8 cellular contexts compared by ENCODE assay signal in genomic region chr9:112074250-112075008, GRCh38.
DNase-seq lines count a peak whose midpoint lies in the region; ATAC-seq and TF ChIP-seq lines count a peak whose summit lies in the region.

No MANE protein-coding gene starts in this region.

- no peak overlapping the region for H4K8ac ChIP-seq in neuronal stem cell (ENCODE audit: low read depth, low read length)

- H2BK12ac ChIP-seq in neuronal stem cell (ENCODE audit: low read length), result no peak overlapping the region

- no peak overlapping the region for H3K9ac ChIP-seq in neuronal stem cell (ENCODE audit: low read depth, low read length, poor library complexity)
- H3K9ac ChIP-seq in subcutaneous abdominal adipose tissue (ENCODE audit: low read length in 5 of 5), result peak overlapping the region in 4 of 5 donors; percentile 14 to 52 (median 32)

- no peak overlapping the region for H2BK5ac ChIP-seq in neuronal stem cell (ENCODE audit: low read length)

- H3K27ac ChIP-seq in neuronal stem cell (replicated peaks; ENCODE audit: low read length) (no peak overlapping the region), subcutaneous abdominal adipose tissue (ENCODE audit: low read depth, low read length) (peak overlapping the region; percentile 1)

- ATAC-seq in HG03354 (IDR thresholded peaks at IDR 0.05; ENCODE audit: poor library complexity, severe bottlenecking, unreplicated experiment), result peak; percentile 51
- no peak for ATAC-seq in GM18873 (IDR thresholded peaks at IDR 0.05; ENCODE audit: low FRiP score, unreplicated experiment)

- no peak overlapping the region for H2AFZ ChIP-seq in neuronal stem cell (ENCODE audit: low read length)

- WGBS in neuronal stem cell (ENCODE audit: extremely low coverage in 2 of 2, insufficient read length in 2 of 2, insufficient replicate concordance in 1 of 2), 2 donors, result no CpG with 5 or more reads among the region's 11 CpGs

- peak; percentile 77 for DNase-seq in G401 (ENCODE audit: low spot score)
- DNase-seq in OCI-M1 (lab: John Stamatoyannopoulos, UW), result peak; percentile 89
- DNase-seq in activated T-cell treated with anti-CD3 and anti-CD28 coated beads, Interleukin-2, amount 50 U/mL, for 48 hours, result peak; percentile 74
- peak; percentile 96 for DNase-seq in fibroblast of mammary gland (ENCODE audit: low read depth)
- peak; percentile 63 for DNase-seq in neuronal stem cell (ENCODE audit: low spot score)

- H3K27me3 ChIP-seq in neuronal stem cell (ENCODE audit: control insufficient read depth in 3 of 3, insufficient read depth in 3 of 3, low read depth in 1 of 3, low read length in 3 of 3) (no peaks in the 10 kb centered on the region), subcutaneous abdominal adipose tissue (ENCODE audit: control insufficient read depth in 5 of 5, insufficient read depth in 4 of 5, low read length in 5 of 5) (no peaks in the 10 kb centered on the region)

- no peak overlapping the region for H3K4me2 ChIP-seq in neuronal stem cell (ENCODE audit: insufficient read depth, low read length, poor library complexity, severe bottlenecking)

- H4K91ac ChIP-seq in neuronal stem cell (ENCODE audit: low read depth, low read length, poor library complexity), result no peak overlapping the region

- no peak overlapping the region for H3K4ac ChIP-seq in neuronal stem cell (ENCODE audit: low read length)

- in situ Hi-C loops in G401 (cut with HindIII; ENCODE audit: low sequenced_read_pairs), result no loop called here

- H2AK5ac ChIP-seq in neuronal stem cell (ENCODE audit: low read depth, low read length), result no peak overlapping the region

- no peak overlapping the region for H2BK15ac ChIP-seq in neuronal stem cell (ENCODE audit: low read length)

- H3K36me3 ChIP-seq in neuronal stem cell (replicated peaks in 1 of 2; ENCODE audit: control insufficient read depth in 2 of 2, insufficient read depth in 2 of 2, low read length in 2 of 2) (no peaks in the 10 kb centered on the region), subcutaneous abdominal adipose tissue (ENCODE audit: control insufficient read depth in 5 of 5, insufficient read depth in 5 of 5, low read length in 5 of 5) (no peaks in the 10 kb centered on the region)

- H2BK120ac ChIP-seq in neuronal stem cell (ENCODE audit: low read depth, low read length), result no peak overlapping the region

- peak; percentile 99 for TF ChIP-seq CTCF in fibroblast of mammary gland (conservative IDR thresholded peaks at IDR 0.05; ENCODE audit: control insufficient read depth, insufficient read depth, low read depth, low read length)

- H3K9me3 ChIP-seq in neuronal stem cell (replicated peaks in 1 of 2; ENCODE audit: control insufficient read depth in 2 of 2, insufficient read depth in 1 of 2, low read depth in 1 of 2, low read length in 2 of 2) (no peaks in the 10 kb centered on the region), subcutaneous abdominal adipose tissue (ENCODE audit: control insufficient read depth in 5 of 5, low read length in 5 of 5) (no peaks in the 10 kb centered on the region)

- no peak overlapping the region for H3K23ac ChIP-seq in neuronal stem cell (ENCODE audit: low read depth, low read length, poor library complexity)

- no peak overlapping the region for H3K14ac ChIP-seq in neuronal stem cell (ENCODE audit: low read length)

- H3K79me1 ChIP-seq in neuronal stem cell (ENCODE audit: low read depth, low read length), result no peaks in the 10 kb centered on the region

- peak overlapping the region; percentile 35 for H3K18ac ChIP-seq in neuronal stem cell (ENCODE audit: low read length)

- no peaks in the 10 kb centered on the region for H3K4me1 ChIP-seq in neuronal stem cell (ENCODE audit: control insufficient read depth in 2 of 2, insufficient read depth in 1 of 2, low read depth in 1 of 2, low read length in 2 of 2)
- H3K4me1 ChIP-seq in subcutaneous abdominal adipose tissue (ENCODE audit: control insufficient read depth in 5 of 5, insufficient read depth in 5 of 5, low read length in 5 of 5), result peaks cover 0 to 33% (median 14%) of the 10 kb centered on the region in 5 donors

- no peak overlapping the region for H3K4me3 ChIP-seq in fibroblast of mammary gland (ENCODE audit: control insufficient read depth, low read depth, low read length)
- no peak overlapping the region for H3K4me3 ChIP-seq in neuronal stem cell (ENCODE audit: low read length in 2 of 2)
- no peak overlapping the region for H3K4me3 ChIP-seq in subcutaneous abdominal adipose tissue (ENCODE audit: low read depth in 1 of 5, low read length in 5 of 5)
